1 cellular context compared by ENCODE assay signal in genomic region chr6:45713981-45714685, GRCh38.
TF ChIP-seq lines count a peak whose summit lies in the region.

No MANE protein-coding gene starts in this region.

TF ChIP-seq in H1, 55 proteins besides CTCF, POLR2A, EP300 and RAD21 (continued from another document):
- TF ChIP-seq ASH2L (IDR thresholded peaks at IDR 0.05; ENCODE audit: low read length) (no peak), SRF (IDR thresholded peaks at IDR 0.05; ENCODE audit: low read depth, low read length) (no peak), ZNF274 (IDR thresholded peaks at IDR 0.05; ENCODE audit: borderline replicate concordance, extremely low read depth, low read length) (no peak), RNF2 (IDR thresholded peaks at IDR 0.05; ENCODE audit: borderline replicate concordance, low read depth, low read length, missing control alignments, poor library complexity, severe bottlenecking) (no peak), POU5F1 (IDR thresholded peaks at IDR 0.05; ENCODE audit: low read depth, low read length) (no peak), RXRA (IDR thresholded peaks at IDR 0.05; ENCODE audit: insufficient read depth, low read depth, low read length) (no peak)
